26 cellular contexts compared by ENCODE assay signal in the genomic region with DNA sequence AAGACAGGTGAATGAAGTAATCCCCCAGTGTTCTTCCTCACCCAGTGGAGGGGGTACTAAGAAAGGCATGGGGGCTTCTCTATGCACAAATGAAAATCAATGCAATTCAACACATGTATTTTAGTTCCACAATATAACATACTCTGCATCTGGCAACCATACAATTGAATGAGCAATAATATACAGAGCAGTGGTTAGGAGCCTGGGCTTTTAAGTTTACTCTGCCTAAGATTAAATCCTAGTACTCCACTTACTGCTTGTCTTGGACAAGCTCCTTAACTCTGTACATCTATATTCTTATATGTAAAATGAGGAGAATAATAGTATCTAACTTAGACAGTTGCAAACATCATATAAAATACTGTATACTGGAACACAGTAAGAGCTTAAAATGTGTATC.
"Had no signal": no experiment of that assay in that cellular context is flagged by ENCODE, and none has a peak within 500 bp of the region (broad histone marks: within the 10 kb centered on the region; RNA-seq: fewer than 3 reads in every experiment).

No MANE protein-coding gene starts in this region.

- H3K4me3 ChIP-seq: gastrocnemius medialis, pancreas, psoas muscle, right atrium auricular region, spleen, tibial artery had no signal

- H3K27ac ChIP-seq: brain microvascular endothelial cell, gastrocnemius medialis, neutrophil, pancreas, psoas muscle, right atrium auricular region, spleen, tibial artery had no signal

- H3K36me3 ChIP-seq: brain microvascular endothelial cell, gastrocnemius medialis, neutrophil, pancreas, right atrium auricular region, spleen, tibial artery had no signal

- H3K4me1 ChIP-seq: gastrocnemius medialis, psoas muscle, right atrium auricular region, spleen, tibial artery had no signal

- ATAC-seq: activated CD8-positive, alpha-beta memory T cell treated with anti-CD3 and anti-CD28 coated beads, Interleukin-2, amount 10 ng/mL, durations not matched to agents 7 days and 5 days; activated CD8-positive, alpha-beta T cell treated with anti-CD3 and anti-CD28 coated beads for 36 hours; activated naive CD8-positive, alpha-beta T cell treated with anti-CD3 and anti-CD28 coated beads, Interleukin-2, amount 50 U/mL, for 24 hours; gastrocnemius medialis; left ventricle myocardium superior; natural killer cell treated with Interleukin-12 subunit alpha and Interleukin-12 subunit beta and Interleukin-15 and Interleukin-18, amount 100 ng/mL, for 72 hours; psoas muscle; stimulated activated naive CD8-positive, alpha-beta T cell treated with anti-CD3 and anti-CD28 coated beads, Interleukin-15, Interleukin-2, amounts not matched to agents 100 U/mL and 50 U/mL, for 24 hours had no signal

- H3K27me3 ChIP-seq: brain microvascular endothelial cell, gastrocnemius medialis, neutrophil, pancreas, right atrium auricular region, spleen, tibial artery had no signal

- H3K9me3 ChIP-seq: gastrocnemius medialis, neutrophil, pancreas, psoas muscle, right atrium auricular region, spleen, tibial artery had no signal

- DNase-seq: activated CD4-positive, alpha-beta T cell treated with anti-CD3 and anti-CD28 coated beads, Interleukin-2, amount 10 ng/mL, durations not matched to agents 24 days and 14 days; activated CD8-positive, alpha-beta memory T cell treated with anti-CD3 and anti-CD28 coated beads, Interleukin-2, amount 10 ng/mL, durations not matched to agents 7 days and 5 days; activated CD8-positive, alpha-beta T cell treated with anti-CD3 and anti-CD28 coated beads for 36 hours; activated gamma-delta T cell; activated naive CD4-positive, alpha-beta T cell treated with anti-CD3 and anti-CD28 coated beads, Interleukin-2, amount 50 U/mL, for 16 hours; activated naive CD8-positive, alpha-beta T cell treated with anti-CD3 and anti-CD28 coated beads, Interleukin-2, amount 50 U/mL, for 24 hours; anterior cingulate cortex; brain microvascular endothelial cell; caudate nucleus; effector CD8-positive, alpha-beta T cell; gastrocnemius medialis; hippocampal formation; kidney glomerular epithelial cell; left ventricle myocardium superior; mammary epithelial cell; midbrain; pancreas; psoas muscle; spleen; stimulated activated CD4-positive, alpha-beta T cell treated with anti-CD3 and anti-CD28 coated beads, Interleukin-4, amount 100 ng/mL, for 24 hours; stimulated activated naive CD8-positive, alpha-beta T cell treated with anti-CD3 and anti-CD28 coated beads, Interleukin-15, Interleukin-2, amounts not matched to agents 100 U/mL and 50 U/mL, for 24 hours; substantia nigra; tibial artery had no signal
